ENCODE assay signal across 22 cellular contexts in the genomic region with DNA sequence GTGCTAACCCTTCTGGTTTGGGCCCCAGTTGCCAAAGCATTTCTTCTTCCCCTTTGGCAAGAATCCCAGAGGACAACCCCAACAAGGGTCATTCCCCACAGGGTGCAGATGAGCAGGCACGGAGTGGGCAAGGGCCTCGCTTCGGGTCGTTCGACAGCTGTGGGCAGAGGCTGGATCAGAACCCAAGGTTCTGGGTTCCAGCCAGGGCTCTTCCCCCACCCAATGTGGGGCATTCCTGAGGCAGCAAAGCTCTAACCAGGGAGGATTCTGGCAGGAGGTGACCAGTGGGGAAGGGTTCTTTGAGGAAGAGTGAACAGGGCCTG. TPM values are rescaled to one million over a fixed set of nuclear protein-coding genes. Genes with fewer than 3 reads are reported as not detected.
DNase-seq lines count a peak whose midpoint lies in the region; ATAC-seq, FAIRE-seq and TF ChIP-seq lines count a peak whose summit lies in the region.
"Had no signal": no experiment of that assay in that cellular context is flagged by ENCODE, and none has a peak within 500 bp of the region (broad histone marks: within the 10 kb centered on the region; RNA-seq: fewer than 3 reads in every experiment).

No MANE protein-coding gene starts in this region.

- no peak for FAIRE-seq in kidney (lab: Jason Lieb, UNC)
- FAIRE-seq: pancreas had no signal

- in situ Hi-C loops in gastrocnemius medialis (cut with MboI; ENCODE audit: low sequenced_read_pairs in 4 of 4) = loop anchor here in 2 of 4 donors (10.0 to 25.0 kb wide), 2 partner anchors 264 to 357 kb away; no protein-coding TSS in a partner anchor

- no peak for TF ChIP-seq POLR2A in gastrocnemius medialis (IDR thresholded peaks at IDR 0.05)

- no peaks in the 10 kb centered on the region for H3K9me3 ChIP-seq in NT2/D1 (ENCODE audit: insufficient read depth, low read length)
- H3K9me3 ChIP-seq in iPS-20b (ENCODE audit: insufficient read depth, low read depth, low read length) = no peaks in the 10 kb centered on the region
- H3K9me3 ChIP-seq in gastrocnemius medialis = no peaks in the 10 kb centered on the region
- H3K9me3 ChIP-seq in kidney (ENCODE audit: control insufficient read depth in 1 of 2, low read length in 2 of 2) = no peaks in the 10 kb centered on the region
- H3K9me3 ChIP-seq: colonic mucosa, pancreas, Peyer's patch, right lobe of liver, SJCRH30, transverse colon had no signal

- H3K36me3 ChIP-seq in GM23338 (ENCODE audit: insufficient read depth) = no peaks in the 10 kb centered on the region
- no peaks in the 10 kb centered on the region for H3K36me3 ChIP-seq in NT2/D1 (ENCODE audit: insufficient read depth, insufficient read length, low read length)
- no peaks in the 10 kb centered on the region for H3K36me3 ChIP-seq in iPS-20b (ENCODE audit: insufficient read depth, low read depth, low read length)
- no peaks in the 10 kb centered on the region for H3K36me3 ChIP-seq in gastrocnemius medialis
- H3K36me3 ChIP-seq in kidney (ENCODE audit: control insufficient read depth in 1 of 2, insufficient read depth in 2 of 2, low read length in 2 of 2) = no peaks in the 10 kb centered on the region
- H3K36me3 ChIP-seq: colonic mucosa, pancreas, Peyer's patch, right lobe of liver, SJCRH30, transverse colon had no signal

- H3K36me3 Mint-ChIP-seq in GM23338 (ENCODE audit: low read depth) = no peaks in the 10 kb centered on the region; the same call in 2 of the 3 replicates
- H3K36me3 Mint-ChIP-seq: CD8-positive, alpha-beta memory T cell; naive B cell had no signal

- H3K27ac ChIP-seq in GM23338 (ENCODE audit: low read depth) (no peak overlapping the region), iPS-20b (ENCODE audit: low read length) (no peak overlapping the region), gastrocnemius medialis (peak overlapping the region; percentile 27 to 70 (median 49)), kidney (ENCODE audit: low read depth in 2 of 2, low read length in 2 of 2) (no peak overlapping the region)
- H3K27ac ChIP-seq: colonic mucosa, pancreas, right lobe of liver, SJCRH30 had no signal

- H3K4me1 ChIP-seq in GM23338 (ENCODE audit: insufficient read depth) (peaks cover 37% of the 10 kb centered on the region), NT2/D1 (ENCODE audit: insufficient read depth, insufficient read length) (peaks cover 36% of the 10 kb centered on the region), iPS-20b (ENCODE audit: insufficient read depth, low read length) (peaks cover 35% of the 10 kb centered on the region), gastrocnemius medialis (peaks cover 22 to 32% of the 10 kb centered on the region in 2 donors), kidney (ENCODE audit: control insufficient read depth in 1 of 2, insufficient read depth in 1 of 2, low read depth in 1 of 2, low read length in 2 of 2) (no peaks in the 10 kb centered on the region)
- H3K4me1 ChIP-seq: colonic mucosa, pancreas, right lobe of liver had no signal

- 0 out of 2 replicates have a peak overlapping the region, but pooled peaks have one; percentile 14 for H2AFZ ChIP-seq in GM23338

- H3K79me2 ChIP-seq in GM23338 (replicated peaks; ENCODE audit: insufficient read depth) = no peaks in the 10 kb centered on the region

- intact Hi-C loops in gastrocnemius medialis (cut with DNase I; ENCODE audit: low total_unique reads) = no loop called here
- intact Hi-C loops in kidney (cut with DNase I) = no loop called here

- peaks cover 13% of the 10 kb centered on the region for H3K27me3 Mint-ChIP-seq in GM23338 (ENCODE audit: insufficient read depth, low read depth, poor library complexity)
- H3K27me3 Mint-ChIP-seq: stimulated activated naive CD8-positive, alpha-beta T cell treated with anti-CD3 and anti-CD28 coated beads, Interleukin-15, amount 100 ng/mL, for 72 hours had no signal

- ATAC-seq in GM23338 (no peak), gastrocnemius medialis (no peak), HG03175 (IDR thresholded peaks at IDR 0.05; ENCODE audit: unreplicated experiment) (no peak)
- ATAC-seq: activated CD8-positive, alpha-beta T cell treated with anti-CD3 and anti-CD28 coated beads, Interleukin-2, amount 10 ng/mL, durations not matched to agents 7 days and 5 days; right lobe of liver; stimulated activated naive CD8-positive, alpha-beta T cell treated with anti-CD3 and anti-CD28 coated beads, Interleukin-15, amount 100 ng/mL, for 72 hours had no signal

- H3K9ac ChIP-seq in NT2/D1 (ENCODE audit: insufficient read length, low read depth) (peak overlapping the region; percentile 28), iPS-20b (ENCODE audit: low read depth, low read length) (peak overlapping the region; percentile 15; the same call in 1 of the 2 replicates), kidney (ENCODE audit: low read length in 2 of 2) (no peak overlapping the region)

- H3F3A ChIP-seq in GM23338 (replicated peaks; ENCODE audit: low read depth) = no peaks in the 10 kb centered on the region

- H3K4me2 ChIP-seq in GM23338 = peak overlapping the region; percentile 38; the same call in 1 of the 2 replicates

- H3K4me3 ChIP-seq in GM23338 = no peak overlapping the region
- no peak overlapping the region for H3K4me3 ChIP-seq in NT2/D1 (ENCODE audit: insufficient read length, low read depth)
- no peak overlapping the region for H3K4me3 ChIP-seq in iPS-20b (ENCODE audit: low read length)
- H3K4me3 ChIP-seq in gastrocnemius medialis = no peak overlapping the region
- no peak overlapping the region for H3K4me3 ChIP-seq in kidney (ENCODE audit: low read length in 2 of 2)
- H3K4me3 ChIP-seq: colonic mucosa, pancreas, Peyer's patch, right lobe of liver, SJCRH30, transverse colon had no signal

- no peaks in the 10 kb centered on the region for H3K9me2 ChIP-seq in GM23338 (ENCODE audit: insufficient read depth)

- H3K4me1 Mint-ChIP-seq in GM23338 = peaks cover 39% of the 10 kb centered on the region

- H3K9me3 Mint-ChIP-seq in GM23338 = no peaks in the 10 kb centered on the region; the same call in 2 of the 3 replicates
- H3K9me3 Mint-ChIP-seq: CD8-positive, alpha-beta memory T cell; naive B cell; stimulated activated naive CD8-positive, alpha-beta T cell treated with anti-CD3 and anti-CD28 coated beads, Interleukin-15, amount 100 ng/mL, for 72 hours had no signal

- H4K20me1 ChIP-seq in GM23338 (replicated peaks; ENCODE audit: insufficient read depth) = no peaks in the 10 kb centered on the region

- H3K27me3 ChIP-seq in GM23338 (ENCODE audit: insufficient read depth) (no peaks in the 10 kb centered on the region), NT2/D1 (ENCODE audit: insufficient read depth, insufficient read length) (no peaks in the 10 kb centered on the region), iPS-20b (ENCODE audit: insufficient read depth, low read length) (no peaks in the 10 kb centered on the region), gastrocnemius medialis (no peaks in the 10 kb centered on the region)
- H3K27me3 ChIP-seq: colonic mucosa, pancreas, Peyer's patch, right lobe of liver, SJCRH30, transverse colon had no signal

- no peak overlapping the region for H3K4me3 Mint-ChIP-seq in GM23338
- H3K4me3 Mint-ChIP-seq: activated CD8-positive, alpha-beta T cell treated with anti-CD3 and anti-CD28 coated beads, Interleukin-2, amount 10 ng/mL, durations not matched to agents 7 days and 5 days; CD8-positive, alpha-beta memory T cell; naive B cell; stimulated activated naive CD8-positive, alpha-beta T cell treated with anti-CD3 and anti-CD28 coated beads, Interleukin-15, amount 100 ng/mL, for 72 hours had no signal

- no peak overlapping the region for H3K27ac Mint-ChIP-seq in GM23338
- H3K27ac Mint-ChIP-seq: stimulated activated naive CD8-positive, alpha-beta T cell treated with anti-CD3 and anti-CD28 coated beads, Interleukin-15, amount 100 ng/mL, for 72 hours had no signal

- no peak for TF ChIP-seq CTCF in GM23338 (conservative IDR thresholded peaks at IDR 0.05; ENCODE audit: low read depth in 2 of 2)
- TF ChIP-seq CTCF in gastrocnemius medialis (IDR thresholded peaks at IDR 0.05 in 4 of 5, conservative IDR thresholded peaks at IDR 0.05 in 1 of 5) = no peak
- no peak for TF ChIP-seq CTCF in kidney (IDR thresholded peaks at IDR 0.05; ENCODE audit: borderline replicate concordance, extremely low read depth, insufficient read depth)

- no peak for DNase-seq in GM23338 (ENCODE audit: low spot score)
- DNase-seq in NT2/D1 (ENCODE audit: low read depth, low spot score) = no peak
- no peak for DNase-seq in gastrocnemius medialis
- DNase-seq in iPS-NIHi7 (ENCODE audit: extremely low spot score) = no peak
- DNase-seq in hippocampal formation (lab: John Stamatoyannopoulos, UW) = no peak
- no peak for DNase-seq in kidney
- DNase-seq: activated CD8-positive, alpha-beta T cell treated with anti-CD3 and anti-CD28 coated beads, Interleukin-2, amount 10 ng/mL, durations not matched to agents 7 days and 5 days; activated gamma-delta T cell; activated T-cell treated with anti-CD3 and anti-CD28 coated beads for 4 hours; CD8-positive, alpha-beta memory T cell; colonic mucosa; naive B cell; Peyer's patch; right lobe of liver; stimulated activated CD4-positive, alpha-beta T cell treated with anti-CD3 and anti-CD28 coated beads, Interleukin-15, amount 100 ng/mL, for 24 hours; stimulated activated naive CD8-positive, alpha-beta T cell treated with anti-CD3 and anti-CD28 coated beads, Interleukin-15, amount 100 ng/mL, for 72 hours; transverse colon had no signal

TF ChIP-seq in GM23338, 12 proteins besides CTCF, POLR2A, EP300 and RAD21 (continues in another document):
- no peak for TF ChIP-seq CREB1 (CRISPR knock-in tag; IDR thresholded peaks at IDR 0.05; ENCODE audit: low read depth)
- no peak for TF ChIP-seq ZNF114 (CRISPR knock-in tag; IDR thresholded peaks at IDR 0.05)
- TF ChIP-seq NANOG (IDR thresholded peaks at IDR 0.05; ENCODE audit: borderline replicate concordance) = no peak

RNA-seq across cellular contexts. Expression of a gene that starts 48.3 kb away (rescaled TPM):
- 1.7 and 3.3 TPM in 2 replicates for total RNA-seq in GM23338 (2014; rRNA removed; shearing (Covaris generic))
- polyA plus RNA-seq in GM23338 (2016; fragmentation: Nextera tagmentation; extraction: Ambion mirVana) (1.2 and 1.9 TPM in 2 replicates), kidney (ENCODE audit: insufficient read depth, low read depth, low replicate concordance) (2.7 TPM)
- total RNA-seq in gastrocnemius medialis (1 to 10 TPM in 1 of 4 donors, under 1 TPM in 3; 0.15 to 2.5 (median 0.67) TPM), kidney (0.13 TPM)
- total RNA-seq: activated CD8-positive, alpha-beta T cell treated with anti-CD3 and anti-CD28 coated beads, Interleukin-2, amount 10 ng/mL, durations not matched to agents 7 days and 5 days; CD8-positive, alpha-beta memory T cell; SJCRH30; T-helper 1 cell treated with Interleukin-12 subunit alpha and Interleukin-12 subunit beta and Interleukin-4 antibody, amounts not matched to agents 30 ng/mL and 1 ng/mL, for 36 hours had no signal
- polyA plus RNA-seq: CD8-positive, alpha-beta memory T cell had no signal

Comparison
In these comparisons a context has a peak if more than half of its experiments do, and no peak if none do; other contexts are left out.
1. H3K27ac ChIP-seq: peak in gastrocnemius medialis (4 of 4); none in GM23338 (single experiment), iPS-20b (single experiment) and kidney (0 of 2).
2. H3K9ac ChIP-seq: peak in NT2/D1 (single experiment) and iPS-20b (single experiment); none in kidney (0 of 2).